Comparison of ENCODE assay signal across 1 cellular context in genomic region chr19:36687214-36688056, GRCh38.
TF ChIP-seq lines count a peak whose summit lies in the region.

Gene ZNF567 (plus strand): TSS chr19:36687612. CDS start chr19:36694868, 7,256 bp downstream.

TF ChIP-seq in HepG2, 621 proteins besides CTCF, POLR2A, EP300 and RAD21 (continued from another document and continues in another):
- TF ChIP-seq ZNF414 (CRISPR knock-in tag; IDR thresholded peaks at IDR 0.05): no peak
- peak; percentile 45; the same call in 1 of the 2 replicates for TF ChIP-seq MEIS1 (CRISPR knock-in tag; IDR thresholded peaks at IDR 0.05; ENCODE audit: borderline replicate concordance)
- TF ChIP-seq FLYWCH1 (CRISPR knock-in tag; IDR thresholded peaks at IDR 0.05): no peak
- no peak; the same call in 1 of the 2 replicates for TF ChIP-seq KDM4B (CRISPR knock-in tag; IDR thresholded peaks at IDR 0.05)
- peak; percentile 26; the same call in 1 of the 2 replicates for TF ChIP-seq NR2F2 (IDR thresholded peaks at IDR 0.05; ENCODE audit: borderline replicate concordance, low read depth)
- no peak for TF ChIP-seq RFX5 (IDR thresholded peaks at IDR 0.05; ENCODE audit: low read depth, low read length)
- TF ChIP-seq MTA3 (CRISPR knock-in tag; IDR thresholded peaks at IDR 0.05): no peak
- TF ChIP-seq SRY (CRISPR knock-in tag; IDR thresholded peaks at IDR 0.05): peak; percentile 74
- TF ChIP-seq NFE2L1 (CRISPR knock-in tag; IDR thresholded peaks at IDR 0.05; ENCODE audit: borderline replicate concordance): no peak
- peak; percentile 76 for TF ChIP-seq LCORL (IDR thresholded peaks at IDR 0.05)
- TF ChIP-seq LCORL (CRISPR knock-in tag; IDR thresholded peaks at IDR 0.05): peak; percentile 97
- no peak for TF ChIP-seq ZNF256 (CRISPR knock-in tag; conservative IDR thresholded peaks at IDR 0.05)
- no peak for TF ChIP-seq ZNF12 (CRISPR knock-in tag; IDR thresholded peaks at IDR 0.05)
- 0 out of 2 replicates have a peak, but pooled peaks have one; percentile 35 for TF ChIP-seq ZNF792 (CRISPR knock-in tag; IDR thresholded peaks at IDR 0.05)
- no peak for TF ChIP-seq BRCA1 (CRISPR knock-in tag; IDR thresholded peaks at IDR 0.05)
- no peak; the same call in 1 of the 2 replicates for TF ChIP-seq CSRNP1 (CRISPR knock-in tag; IDR thresholded peaks at IDR 0.05)
- TF ChIP-seq ZNF619 (CRISPR knock-in tag; IDR thresholded peaks at IDR 0.05): peak; percentile 40; the same call in 1 of the 2 replicates
- peak; percentile 41; the same call in 1 of the 2 replicates for TF ChIP-seq ARID5B (CRISPR knock-in tag; IDR thresholded peaks at IDR 0.05)
- no peak for TF ChIP-seq HNRNPUL1 (IDR thresholded peaks at IDR 0.05; ENCODE audit: low read depth, low read length)
- no peak for TF ChIP-seq PBX2 (CRISPR knock-in tag; IDR thresholded peaks at IDR 0.05)
- no peak for TF ChIP-seq CREBL2 (CRISPR knock-in tag; IDR thresholded peaks at IDR 0.05; ENCODE audit: borderline replicate concordance)
- no peak for TF ChIP-seq ATAD3A (CRISPR knock-in tag; IDR thresholded peaks at IDR 0.05)
- no peak for TF ChIP-seq ZNF704 (CRISPR knock-in tag; IDR thresholded peaks at IDR 0.05; ENCODE audit: borderline replicate concordance)
- peak; percentile 100 for TF ChIP-seq DMTF1 (CRISPR knock-in tag; IDR thresholded peaks at IDR 0.05)
- TF ChIP-seq PRDM4 (CRISPR knock-in tag; IDR thresholded peaks at IDR 0.05; ENCODE audit: borderline replicate concordance): no peak
- 0 out of 2 replicates have a peak, but pooled peaks have one; percentile 20 for TF ChIP-seq ZNF160 (CRISPR knock-in tag; IDR thresholded peaks at IDR 0.05)
- no peak for TF ChIP-seq ZNF253 (CRISPR knock-in tag; IDR thresholded peaks at IDR 0.05; ENCODE audit: borderline replicate concordance)
- no peak for TF ChIP-seq ZFP82 (CRISPR knock-in tag; IDR thresholded peaks at IDR 0.05; ENCODE audit: borderline replicate concordance)
- no peak for TF ChIP-seq ZBTB33 (CRISPR knock-in tag; IDR thresholded peaks at IDR 0.05)
- peak; percentile 79 for TF ChIP-seq ZNF407 (CRISPR knock-in tag; IDR thresholded peaks at IDR 0.05; ENCODE audit: not compliant biosample characterization)
- 0 out of 2 replicates have a peak, but pooled peaks have one; percentile 29 for TF ChIP-seq RXRB (CRISPR knock-in tag; IDR thresholded peaks at IDR 0.05; ENCODE audit: borderline replicate concordance)
